Comparison of ENCODE assay signal across 18 cellular contexts in genomic region chr6:133608620-133609019, GRCh38.
DNase-seq lines count a peak whose midpoint lies in the region; ATAC-seq, FAIRE-seq and TF ChIP-seq lines count a peak whose summit lies in the region.
"Had no signal": no experiment of that assay in that cellular context is flagged by ENCODE, and none has a peak within 500 bp of the region (broad histone marks: within the 10 kb centered on the region; RNA-seq: fewer than 3 reads in every experiment).

No MANE protein-coding gene starts in this region.

- peak overlapping the region; percentile 44; the same call in 1 of the 2 replicates for H2AFZ ChIP-seq in GM23338
- H2AFZ ChIP-seq in H1 (ENCODE audit: low read length) = 0 out of 2 replicates have a peak overlapping the region, but pooled peaks have one; percentile 68

- FAIRE-seq in H1 (lab: Jason Lieb, UNC) (no peak), D721Med (lab: Jason Lieb, UNC) (no peak)
- FAIRE-seq: GM12891, H54 had no signal

- H3K27ac ChIP-seq in GM23338 (ENCODE audit: low read depth) (no peak overlapping the region), H1 (ENCODE audit: low read depth, low read length) (no peak overlapping the region)
- H3K27ac ChIP-seq: KMS-11 had no signal

- no peak overlapping the region for H4K91ac ChIP-seq in H1 (replicated peaks; ENCODE audit: insufficient read length, low read length)

- H3K27me3 Mint-ChIP-seq in GM23338 (ENCODE audit: insufficient read depth, low read depth, poor library complexity) = peaks cover 2% of the 10 kb centered on the region

- no peak overlapping the region for H3K4ac ChIP-seq in H1 (replicated peaks; ENCODE audit: insufficient read length, low read depth, low read length)

- H3K36me3 ChIP-seq in GM23338 (ENCODE audit: insufficient read depth) (no peaks in the 10 kb centered on the region), H1 (ENCODE audit: control insufficient read depth in 2 of 4, insufficient read depth in 4 of 4, low read length in 3 of 4) (no peaks in the 10 kb centered on the region), skeletal muscle satellite cell (ENCODE audit: insufficient read depth, low read length) (no peaks in the 10 kb centered on the region)

- no peak for ATAC-seq in GM23338

- no peak overlapping the region for H2AK5ac ChIP-seq in H1 (ENCODE audit: low read depth, low read length)

- H3K9me2 ChIP-seq in GM23338 (ENCODE audit: insufficient read depth) = peaks cover 21% of the 10 kb centered on the region

- no peaks in the 10 kb centered on the region for H3F3A ChIP-seq in GM23338 (replicated peaks; ENCODE audit: low read depth)

- no peaks in the 10 kb centered on the region for H3K9me3 ChIP-seq in H1 (ENCODE audit: insufficient read depth in 2 of 2, low read depth in 1 of 2, low read length in 1 of 2)
- H3K9me3 ChIP-seq in skeletal muscle satellite cell (replicated peaks; ENCODE audit: low read length) = no peaks in the 10 kb centered on the region

- TF ChIP-seq POLR2A in H1 (IDR thresholded peaks at IDR 0.05; ENCODE audit: control extremely low read depth in 1 of 2, low read depth in 2 of 2, low read length in 2 of 2) = no peak

- no peaks in the 10 kb centered on the region for H3K4me1 ChIP-seq in GM23338 (ENCODE audit: insufficient read depth)
- no peaks in the 10 kb centered on the region for H3K4me1 ChIP-seq in H1 (replicated peaks in 1 of 4; ENCODE audit: control insufficient read depth in 3 of 4, insufficient read depth in 4 of 4, low read length in 3 of 4)
- H3K4me1 ChIP-seq in skeletal muscle satellite cell (ENCODE audit: control insufficient read depth, insufficient read depth, low read length) = peaks cover 30% of the 10 kb centered on the region

- DNase-seq in GM23338 (ENCODE audit: low spot score) (no peak), RPMI7951 (ENCODE audit: low read depth) (peak; percentile 16), H1 (ENCODE audit: low read depth in 1 of 2, low spot score in 2 of 2) (no peak), D721Med (ENCODE audit: insufficient read length, low spot score) (no peak)
- no peak for DNase-seq in activated T-cell treated with anti-CD3 and anti-CD28 coated beads, Interleukin-2, amount 50 U/mL, for 48 hours
- no peak for DNase-seq in stimulated activated CD4-positive, alpha-beta T cell treated with anti-CD3 and anti-CD28 coated beads, Interleukin-15, amount 100 ng/mL, for 24 hours
- DNase-seq: CD4-positive, alpha-beta T cell; HFFc6; NCI-H187; NCI-H2107; NCI-H2227 treated with DMSO at 0.1 percent for 48 hours; NCI-H510A treated with DMSO at 0.1 percent for 48 hours; NCI-H774; OCI-M1 had no signal

- H3K27ac Mint-ChIP-seq in GM23338 = no peak overlapping the region
- H3K27ac Mint-ChIP-seq: CD4-positive, alpha-beta T cell; HFFc6 had no signal

- no peaks in the 10 kb centered on the region for H3K36me3 Mint-ChIP-seq in GM23338 (ENCODE audit: low read depth)

- no peak overlapping the region for H2BK20ac ChIP-seq in H1 (ENCODE audit: low read length)

- CTCF ChIA-PET in H1 (lab: Charles Lee; ENCODE audit: partially characterized antibody) = interaction anchor here (0.7 to 1.3 kb wide), 3 partner anchors 13 to 428 kb away, joined by 3 to 4 read pairs (median 3); no protein-coding TSS in a partner anchor

- H3K23ac ChIP-seq in H1 (ENCODE audit: insufficient read length) = no peak overlapping the region

- no peak for TF ChIP-seq RAD21 in H1 (IDR thresholded peaks at IDR 0.05 in 1 of 2, conservative IDR thresholded peaks at IDR 0.05 in 1 of 2; ENCODE audit: low read depth in 2 of 2, low read length in 2 of 2)

- H3K23me2 ChIP-seq in H1 (ENCODE audit: low read depth, low read length) = no peaks in the 10 kb centered on the region

- H3K79me1 ChIP-seq in H1 (ENCODE audit: low read depth, low read length) = no peaks in the 10 kb centered on the region

- H3K14ac ChIP-seq in H1 (ENCODE audit: insufficient read length) = no peak overlapping the region

- H3K4me2 ChIP-seq in GM23338 (no peak overlapping the region), H1 (ENCODE audit: insufficient read depth in 1 of 2, low read depth in 2 of 2, low read length in 2 of 2) (no peak overlapping the region), skeletal muscle satellite cell (ENCODE audit: low read length) (no peak overlapping the region)
- H3K4me2 ChIP-seq: KMS-11 had no signal

- 95% methylated on average over 9 of the region's 9 CpGs; no CpG with 5 or more reads in 1 of the 2 experiments for WGBS in H1 (ENCODE audit: extremely low coverage in 1 of 2, insufficient coverage in 1 of 2, insufficient read length in 1 of 2, insufficient replicate concordance in 2 of 2, low coverage in 1 of 2, low lambda C conversion rate in 2 of 2, missing lambda C conversion rate in 1 of 2), 2 experiments

- H4K5ac ChIP-seq in H1 (ENCODE audit: insufficient read length, low read depth, low read length) = no peak overlapping the region

- no peak overlapping the region for H2BK120ac ChIP-seq in H1 (replicated peaks; ENCODE audit: low read depth, low read length)

- no peak overlapping the region for H3K56ac ChIP-seq in H1 (replicated peaks; ENCODE audit: insufficient read length, low read depth, low read length)

- H3K4me3 ChIP-seq in GM23338 (no peak overlapping the region), H1 (ENCODE audit: extremely low read depth in 1 of 4, insufficient read depth in 2 of 4, low read depth in 3 of 4, low read length in 4 of 4) (no peak overlapping the region), skeletal muscle satellite cell (ENCODE audit: low read length) (no peak overlapping the region)

- H3K4me3 Mint-ChIP-seq in GM23338 = no peak overlapping the region
- H3K4me3 Mint-ChIP-seq: CD4-positive, alpha-beta T cell; HFFc6 had no signal

- H3K9ac ChIP-seq in H1 (replicated peaks in 1 of 4; ENCODE audit: extremely low read depth in 1 of 4, low read depth in 3 of 4, low read length in 3 of 4) (no peak overlapping the region; a peak in 1 of 7 replicates), skeletal muscle satellite cell (ENCODE audit: low read depth, low read length) (peak overlapping the region; percentile 58)
- H3K9ac ChIP-seq: KMS-11 had no signal

- H2BK12ac ChIP-seq in H1 (ENCODE audit: low read depth, low read length) = no peak overlapping the region

- POLR2A ChIA-PET in H1 (lab: Charles Lee; ENCODE audit: partially characterized antibody) = no interaction called here

- H2BK15ac ChIP-seq in H1 (ENCODE audit: low read length) = no peak overlapping the region

- no peaks in the 10 kb centered on the region for H3K79me2 ChIP-seq in GM23338 (replicated peaks; ENCODE audit: insufficient read depth)
- H3K79me2 ChIP-seq in H1 (ENCODE audit: control insufficient read depth in 1 of 2, insufficient read depth in 2 of 2, low read length in 2 of 2) = no peaks in the 10 kb centered on the region

- TF ChIP-seq EP300 in H1 (IDR thresholded peaks at IDR 0.05; ENCODE audit: borderline replicate concordance in 1 of 2, low read depth in 2 of 2, low read length in 2 of 2) = no peak

- H3K4me1 Mint-ChIP-seq in GM23338 = no peaks in the 10 kb centered on the region

- H4K20me1 ChIP-seq in GM23338 (replicated peaks; ENCODE audit: insufficient read depth) (no peaks in the 10 kb centered on the region), H1 (replicated peaks in 1 of 2; ENCODE audit: control insufficient read depth in 1 of 2, insufficient read depth in 2 of 2, low read length in 2 of 2) (no peaks in the 10 kb centered on the region)

- H4K8ac ChIP-seq in H1 (ENCODE audit: extremely low read depth, insufficient read depth, low read length) = no peak overlapping the region

- no peak overlapping the region for H3K18ac ChIP-seq in H1 (ENCODE audit: extremely low read depth, low read length)

- H3K27me3 ChIP-seq in GM23338 (ENCODE audit: insufficient read depth) (no peaks in the 10 kb centered on the region), H1 (replicated peaks in 1 of 4; ENCODE audit: control insufficient read depth in 3 of 4, extremely low read depth in 1 of 4, insufficient read depth in 3 of 4, low read length in 3 of 4) (no peaks in the 10 kb centered on the region), skeletal muscle satellite cell (ENCODE audit: control insufficient read depth, insufficient read depth, low read length) (no peaks in the 10 kb centered on the region)

- no peak for TF ChIP-seq CTCF in GM23338 (conservative IDR thresholded peaks at IDR 0.05; ENCODE audit: low read depth in 2 of 2)
- no peak for TF ChIP-seq CTCF in H1 (IDR thresholded peaks at IDR 0.05; ENCODE audit: control extremely low read depth in 1 of 3, insufficient read depth in 1 of 3, low read depth in 1 of 3, low read length in 3 of 3)
- no peak for TF ChIP-seq CTCF in D721Med (IDR thresholded peaks at IDR 0.05; ENCODE audit: insufficient read depth, missing control alignments)

- H2BK5ac ChIP-seq in H1 (ENCODE audit: low read depth, low read length) = no peak overlapping the region

- no peaks in the 10 kb centered on the region for H3K9me3 Mint-ChIP-seq in GM23338
- H3K9me3 Mint-ChIP-seq: CD4-positive, alpha-beta T cell; HFFc6 had no signal

TF ChIP-seq in H1, 55 proteins besides CTCF, POLR2A, EP300 and RAD21 (continues in another document):
- TF ChIP-seq CHD1 (IDR thresholded peaks at IDR 0.05; ENCODE audit: low read depth, low read length) = no peak
- TF ChIP-seq SAP30 (IDR thresholded peaks at IDR 0.05; ENCODE audit: insufficient read depth, insufficient replicate concordance, low read length) = no peak
- TF ChIP-seq CEBPB (IDR thresholded peaks at IDR 0.05; ENCODE audit: low read depth, low read length) = no peak
